Comparison of ENCODE assay signal across 22 cellular contexts in genomic region chrX:155959018-155959587, GRCh38. TPM values are rescaled to one million over a fixed set of nuclear protein-coding genes. Genes with fewer than 3 reads are reported as not detected.
A peak's percentile ranks its signal among the peaks of the same experiment; 100 is the strongest.
DNase-seq lines count a peak whose midpoint lies in the region; FAIRE-seq and TF ChIP-seq lines count a peak whose summit lies in the region.
"Had no signal": no experiment of that assay in that cellular context is flagged by ENCODE, and none has a peak within 500 bp of the region (broad histone marks: within the 10 kb centered on the region; RNA-seq: fewer than 3 reads in every experiment).

No MANE protein-coding gene starts in this region.

- no CpG with 5 or more reads among the region's 5 CpGs for WGBS in H9 (ENCODE audit: extremely low coverage, insufficient read length, low lambda C conversion rate)
- WGBS in iPS DF 6.9 (ENCODE audit: insufficient coverage, insufficient read length), result no CpG with 5 or more reads among the region's 5 CpGs

- H3K4me3 ChIP-seq in iPS DF 6.9 (ENCODE audit: low read length), result peak overlapping the region; percentile 20; the same call in 1 of the 2 replicates
- H3K4me3 ChIP-seq: BLaER1 treated with 17β-estradiol and CSF1 and Interleukin-3, amounts not matched to agents 10 nM and 100 nM; Peyer's patch had no signal

- no peak overlapping the region for H2BK12ac ChIP-seq in H9 (ENCODE audit: insufficient read length, low read depth, low read length)

- H3K56ac ChIP-seq in H9 (ENCODE audit: insufficient read length, low read depth, low read length), result no peak overlapping the region

- H3K36me3 Mint-ChIP-seq in H9 (ENCODE audit: insufficient read depth in 1 of 3, low read depth in 3 of 3) (peaks cover 0 to 12% (median 6%) of the 10 kb centered on the region in 3 experiments; a peak in 5 of 7 replicates), mesothelial cell of epicardium (peaks cover 3% of the 10 kb centered on the region)

- H3K4me3 Mint-ChIP-seq in H9 (peak overlapping the region; percentile 71 to 80), mesothelial cell of epicardium (peak overlapping the region; percentile 28)
- H3K4me3 Mint-ChIP-seq: CD8-positive, alpha-beta memory T cell had no signal

- peak overlapping the region; percentile 12 for H3K9ac ChIP-seq in H9 (ENCODE audit: extremely low read depth, insufficient read length, low read length)
- H3K9ac ChIP-seq: BLaER1 treated with 17β-estradiol and CSF1 and Interleukin-3, amounts not matched to agents 10 nM and 100 nM; KMS-11 had no signal

- H4K20me1 ChIP-seq in H9 (ENCODE audit: control insufficient read depth, insufficient read depth, insufficient read length), result no peaks in the 10 kb centered on the region
- H4K20me1 ChIP-seq: BLaER1 treated with 17β-estradiol and CSF1 and Interleukin-3, amounts not matched to agents 10 nM and 100 nM had no signal

- no peak overlapping the region for H2AFZ ChIP-seq in H9 (ENCODE audit: low read length)

- no peaks in the 10 kb centered on the region; the same call in 1 of the 2 replicates for H3K4me1 ChIP-seq in H9 (ENCODE audit: insufficient read depth, low read length)
- no peaks in the 10 kb centered on the region; the same call in 1 of the 2 replicates for H3K4me1 ChIP-seq in iPS DF 6.9 (ENCODE audit: control insufficient read depth, insufficient read depth, low read length)
- H3K4me1 ChIP-seq: BLaER1 treated with 17β-estradiol and CSF1 and Interleukin-3, amounts not matched to agents 10 nM and 100 nM; Peyer's patch had no signal

- H2AK5ac ChIP-seq in H9 (ENCODE audit: insufficient read length, low read length), result no peak overlapping the region

- no peak for TF ChIP-seq CTCF in H9 (conservative IDR thresholded peaks at IDR 0.05)
- no peak for TF ChIP-seq CTCF in VCaP (conservative IDR thresholded peaks at IDR 0.05)
- no peak for TF ChIP-seq CTCF in mesothelial cell of epicardium (IDR thresholded peaks at IDR 0.05; ENCODE audit: unreplicated experiment)

- H3K9me3 Mint-ChIP-seq in H9 (peaks cover 53 to 55% of the 10 kb centered on the region in 2 experiments), mesothelial cell of epicardium (peaks cover 23% of the 10 kb centered on the region)

- H3K23me2 ChIP-seq in H9 (ENCODE audit: insufficient read length, low read depth, low read length, poor library complexity, severe bottlenecking), result no peaks in the 10 kb centered on the region

- H2BK20ac ChIP-seq in H9 (ENCODE audit: low read depth, low read length, poor library complexity, severe bottlenecking), result no peak overlapping the region

- no peak overlapping the region for H2BK15ac ChIP-seq in H9 (ENCODE audit: low read depth, low read length)

- peak overlapping the region; percentile 79 for H3K4me2 ChIP-seq in H9 (ENCODE audit: insufficient read depth, insufficient read length, low read length)
- H3K4me2 ChIP-seq: BLaER1 treated with 17β-estradiol and CSF1 and Interleukin-3, amounts not matched to agents 10 nM and 100 nM; KMS-11 had no signal

- H3K79me1 ChIP-seq in H9 (ENCODE audit: insufficient read depth, low read depth, low read length, poor library complexity, severe bottlenecking), result no peaks in the 10 kb centered on the region

- peak overlapping the region in 2 of 3 experiments; percentile 98 to 99; a peak in 5 of 7 replicates for H3K27ac Mint-ChIP-seq in H9
- peak overlapping the region; percentile 68 for H3K27ac Mint-ChIP-seq in mesothelial cell of epicardium
- H3K27ac Mint-ChIP-seq: CD8-positive, alpha-beta memory T cell had no signal

- no peak overlapping the region for H2BK5ac ChIP-seq in H9 (ENCODE audit: insufficient read length, low read length)

- H3K4ac ChIP-seq in H9 (ENCODE audit: low read depth, low read length), result no peak overlapping the region

- no peaks in the 10 kb centered on the region; the same call in 1 of the 2 replicates for H3K27me3 Mint-ChIP-seq in H9 (ENCODE audit: low read depth)
- no peaks in the 10 kb centered on the region for H3K27me3 Mint-ChIP-seq in mesothelial cell of epicardium (ENCODE audit: low read depth)

- DNase-seq in H9, result no peak
- peak; percentile 16 for DNase-seq in iPS DF 6.9 (ENCODE audit: low read depth, low spot score)
- no peak for DNase-seq in mesothelial cell of epicardium (ENCODE audit: low spot score in 2 of 2, unreplicated experiment in 2 of 2)
- DNase-seq in NCI-H526 (lab: John Stamatoyannopoulos, UW), result no peak
- no peak for DNase-seq in HTR-8/SVneo (ENCODE audit: insufficient read length, low spot score)
- DNase-seq in activated CD4-positive, CD25-positive, alpha-beta regulatory T cell treated with anti-CD3 and anti-CD28 coated beads, Interleukin-2, amount 50 U/mL, for 72 hours, result no peak
- DNase-seq in NCI-H1092 (lab: John Stamatoyannopoulos, UW), result no peak
- DNase-seq: CD8-positive, alpha-beta memory T cell; DMS79 treated with DMSO at 0.1 percent for 48 hours; NCI-H1417 treated with DMSO at 0.1 percent for 48 hours; NCI-H187 treated with DMSO at 0.1 percent for 48 hours; NCI-H345; NCI-H524 treated with DMSO at 0.1 percent for 48 hours; Peyer's patch; SW 1271 had no signal

- H3K27ac ChIP-seq in H9 (ENCODE audit: insufficient read length, low read depth, low read length) (peak overlapping the region; percentile 13), VCaP (peak overlapping the region; percentile 79), iPS DF 6.9 (ENCODE audit: low read length) (no peak overlapping the region)
- H3K27ac ChIP-seq: BLaER1 treated with 17β-estradiol and CSF1 and Interleukin-3, amounts not matched to agents 10 nM and 100 nM; KMS-11; Peyer's patch had no signal

- no peak for FAIRE-seq in HTR-8/SVneo (lab: Jason Lieb, UNC)
- FAIRE-seq: D721Med, G401.6 had no signal

- H3K18ac ChIP-seq in H9 (ENCODE audit: insufficient read length, low read depth, low read length), result peak overlapping the region; percentile 58

- no peak overlapping the region for H4K8ac ChIP-seq in H9 (replicated peaks; ENCODE audit: insufficient read length, low read depth, low read length)

- H3K9me3 ChIP-seq in H9 (ENCODE audit: control insufficient read depth, low read depth, low read length) (peaks cover 22% of the 10 kb centered on the region), iPS DF 6.9 (ENCODE audit: control insufficient read depth, insufficient read depth, low read length) (no peaks in the 10 kb centered on the region; the same call in 1 of the 2 replicates)

- no peaks in the 10 kb centered on the region for H3K27me3 ChIP-seq in H9 (ENCODE audit: insufficient read depth, low read length)
- no peaks in the 10 kb centered on the region for H3K27me3 ChIP-seq in iPS DF 6.9 (ENCODE audit: control insufficient read depth, insufficient read depth, low read length)
- H3K27me3 ChIP-seq: BLaER1 treated with 17β-estradiol and CSF1 and Interleukin-3, amounts not matched to agents 10 nM and 100 nM; Peyer's patch had no signal

- no peak overlapping the region; the same call in 1 of the 2 replicates for H3K14ac ChIP-seq in H9 (ENCODE audit: insufficient read depth, low read length)

- H3K36me3 ChIP-seq in iPS DF 6.9 (ENCODE audit: control insufficient read depth, insufficient read depth, low read length), result no peaks in the 10 kb centered on the region
- H3K36me3 ChIP-seq: Peyer's patch had no signal

- H3K23ac ChIP-seq in H9 (ENCODE audit: insufficient read length, low read depth, low read length), result no peak overlapping the region

- no peak overlapping the region for H4K5ac ChIP-seq in H9 (ENCODE audit: insufficient read length, low read depth, low read length)

- H2BK120ac ChIP-seq in H9 (ENCODE audit: low read depth, low read length, poor library complexity, severe bottlenecking), result no peak overlapping the region

- H3T11ph ChIP-seq in H9 (ENCODE audit: low read length), result no peak overlapping the region

- H4K91ac ChIP-seq in H9 (ENCODE audit: insufficient read length, low read depth, low read length), result no peak overlapping the region

- H3K4me1 Mint-ChIP-seq in H9, result peaks cover 19 to 23% of the 10 kb centered on the region in 2 experiments
- peaks cover 14% of the 10 kb centered on the region for H3K4me1 Mint-ChIP-seq in mesothelial cell of epicardium
- H3K4me1 Mint-ChIP-seq: CD8-positive, alpha-beta memory T cell had no signal

- H3K79me2 ChIP-seq in H9 (ENCODE audit: insufficient read depth, low read length), result no peaks in the 10 kb centered on the region

RNA-seq across cellular contexts. Expression of gene IL9R, which starts 38.4 kb away (rescaled TPM):
- total RNA-seq in H9 (2021), result 0.72 and 1.1 TPM in 2 replicates
- total RNA-seq in mesothelial cell of epicardium, result 0.16 TPM in 2 of 3 replicates, not detected in the other
- total RNA-seq: Right ventricle myocardium inferior, SK-MEL-5 had no signal
